Comparison of ENCODE assay signal across 11 cellular contexts in the genomic region with DNA sequence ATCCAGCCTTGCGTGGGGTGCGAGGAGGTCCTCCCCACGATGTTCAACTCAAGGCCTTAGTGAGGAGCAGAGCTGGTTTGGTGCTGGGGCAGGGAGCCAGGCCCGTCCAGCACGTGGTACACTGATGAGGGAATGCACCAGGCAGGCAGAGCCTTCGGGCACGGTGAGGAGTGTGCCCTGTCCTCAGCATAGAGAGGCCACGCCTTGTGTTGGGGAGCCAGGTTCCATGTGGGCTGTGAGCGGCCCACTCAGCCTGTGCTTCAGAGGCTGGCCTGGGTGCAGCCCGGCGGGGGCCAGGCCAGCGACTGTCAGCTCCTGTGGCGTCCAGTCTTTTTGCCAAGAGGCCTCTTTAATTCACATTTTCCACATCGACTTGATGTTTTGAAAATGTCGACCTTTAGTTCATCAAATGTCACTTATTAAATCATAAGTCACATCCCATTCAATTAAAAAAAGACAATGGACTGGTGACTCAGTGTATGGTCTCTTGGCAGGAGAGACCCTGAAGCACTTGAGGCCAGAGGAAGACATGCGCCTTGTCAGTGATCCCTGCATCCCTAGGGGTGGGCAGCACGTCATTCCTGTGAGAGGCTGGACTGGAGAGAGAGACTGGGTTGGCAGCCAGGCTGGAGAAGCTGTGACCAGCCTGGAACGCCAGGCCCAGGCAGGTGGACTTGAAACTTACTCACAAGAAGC. TPM values are rescaled to one million over a fixed set of nuclear protein-coding genes. Genes with fewer than 3 reads are reported as not detected.
DNase-seq lines count a peak whose midpoint lies in the region; ATAC-seq and TF ChIP-seq lines count a peak whose summit lies in the region.
"Had no signal": no experiment of that assay in that cellular context is flagged by ENCODE, and none has a peak within 500 bp of the region (broad histone marks: within the 10 kb centered on the region; RNA-seq: fewer than 3 reads in every experiment).

No MANE protein-coding gene starts in this region.

- H3K4me3 ChIP-seq in esophagus squamous epithelium (no peak overlapping the region), upper lobe of right lung (no peak overlapping the region)

- H3K4me1 Mint-ChIP-seq in naive thymus-derived CD8-positive, alpha-beta T cell = peaks cover 37 to 80% (median 75%) of the 10 kb centered on the region in 4 donors

- H3K4me3 Mint-ChIP-seq in naive thymus-derived CD8-positive, alpha-beta T cell = peak overlapping the region in 1 of 10 donors; percentile 6

- intact Hi-C loops in esophagus squamous epithelium (cut with DNase I) = no loop called here
- intact Hi-C loops in upper lobe of right lung (cut with DNase I) = no loop called here

- H3K9me3 ChIP-seq in esophagus squamous epithelium (no peaks in the 10 kb centered on the region), upper lobe of right lung (no peaks in the 10 kb centered on the region)

- DNase-seq in RWPE1 (ENCODE audit: low spot score) (no peak), esophagus squamous epithelium (lab: John Stamatoyannopoulos, UW) (no peak), upper lobe of right lung (peak; percentile 81), NCI-H1930 (lab: John Stamatoyannopoulos, UW) (no peak), NCI-H510A treated with DMSO at 0.1 percent for 48 hours (lab: John Stamatoyannopoulos, UW) (no peak), activated gamma-delta T cell (lab: John Stamatoyannopoulos, UW) (no peak)
- no peak for DNase-seq in naive thymus-derived CD8-positive, alpha-beta T cell
- DNase-seq: activated CD4-positive, CD25-positive, alpha-beta regulatory T cell; GF-D8; KG1 had no signal

- H3K36me3 ChIP-seq in esophagus squamous epithelium (no peaks in the 10 kb centered on the region), upper lobe of right lung (no peaks in the 10 kb centered on the region)

- no peaks in the 10 kb centered on the region for H3K9me3 Mint-ChIP-seq in naive thymus-derived CD8-positive, alpha-beta T cell

- WGBS in esophagus squamous epithelium, 2 donors = 54 to 67% methylated on average over 10 to 16 of the region's 18 CpGs

- H3K27me3 Mint-ChIP-seq in naive thymus-derived CD8-positive, alpha-beta T cell = no peaks in the 10 kb centered on the region

- POLR2A ChIA-PET in RWPE1 (lab: Yijun Ruan, JAX; ENCODE audit: low non-redundant PET) = interaction anchor here (0.5 kb wide), 1 partner anchor 1045 kb away, joined by 3 read pairs; no protein-coding TSS in a partner anchor
- POLR2A ChIA-PET in naive thymus-derived CD8-positive, alpha-beta T cell (lab: Charles Lee) = no interaction called here

- TF ChIP-seq POLR2A in esophagus squamous epithelium (IDR thresholded peaks at IDR 0.05) = no peak

- peaks cover 0 to 18% (median 3%) of the 10 kb centered on the region in 3 donors for H3K36me3 Mint-ChIP-seq in naive thymus-derived CD8-positive, alpha-beta T cell

- peak overlapping the region in 7 of 10 donors; percentile 58 to 92 (median 83) for H3K27ac Mint-ChIP-seq in naive thymus-derived CD8-positive, alpha-beta T cell

- CTCF ChIA-PET in RWPE1 (lab: Yijun Ruan, JAX) = no interaction called here

- no peak for ATAC-seq in naive thymus-derived CD8-positive, alpha-beta T cell
- peak; percentile 70 for ATAC-seq in upper lobe of right lung

- peaks cover 62 to 100% (median 83%) of the 10 kb centered on the region in 3 donors for H3K4me1 ChIP-seq in esophagus squamous epithelium
- H3K4me1 ChIP-seq in upper lobe of right lung = peaks cover 62% of the 10 kb centered on the region

- H3K27ac ChIP-seq in RWPE1 = peak overlapping the region; percentile 90
- H3K27ac ChIP-seq in esophagus squamous epithelium = peak overlapping the region; percentile 85 to 94 (median 92)
- H3K27ac ChIP-seq in upper lobe of right lung = peak overlapping the region; percentile 52
- H3K27ac ChIP-seq: parathyroid adenoma had no signal

- TF ChIP-seq CTCF in RWPE1 (conservative IDR thresholded peaks at IDR 0.05; ENCODE audit: low read depth) = no peak
- no peak for TF ChIP-seq CTCF in esophagus squamous epithelium (IDR thresholded peaks at IDR 0.05)
- TF ChIP-seq CTCF in upper lobe of right lung (IDR thresholded peaks at IDR 0.05) = no peak

- no peaks in the 10 kb centered on the region for H3K27me3 ChIP-seq in esophagus squamous epithelium
- H3K27me3 ChIP-seq in upper lobe of right lung = no peaks in the 10 kb centered on the region

RNA-seq across cellular contexts. Expression of a gene that starts 21.7 kb away (rescaled TPM):
- total RNA-seq in esophagus squamous epithelium (10 to 100 TPM; 50.9 to 83.0 (median 65.5) TPM), upper lobe of right lung (186 TPM)
- total RNA-seq in naive thymus-derived CD8-positive, alpha-beta T cell = 10 to 100 TPM; 68.0 to 74.4 TPM
- polyA plus RNA-seq in naive thymus-derived CD8-positive, alpha-beta T cell = 10 to 100 TPM; 18.4 to 23.8 (median 21.5) TPM
